10 cellular contexts compared by ENCODE assay signal in genomic region chr2:42829556-42830510, GRCh38.
DNase-seq lines count a peak whose midpoint lies in the region; ATAC-seq lines count a peak whose summit lies in the region.
"Had no signal": no experiment of that assay in that cellular context is flagged by ENCODE, and none has a peak within 500 bp of the region (broad histone marks: within the 10 kb centered on the region; RNA-seq: fewer than 3 reads in every experiment).

No MANE protein-coding gene starts in this region.

- ATAC-seq in HG03469 (IDR thresholded peaks at IDR 0.05; ENCODE audit: unreplicated experiment) (no peak), HG03196 (IDR thresholded peaks at IDR 0.05; ENCODE audit: unreplicated experiment) (no peak), GM18868 (IDR thresholded peaks at IDR 0.05; ENCODE audit: unreplicated experiment) (no peak)

- no peak overlapping the region for H3K4me3 ChIP-seq in skin epidermis
- H3K4me3 ChIP-seq: colonic mucosa, mucosa of descending colon had no signal

- peak overlapping the region in 20 of 21 experiments; percentile 5 to 88 (median 76) for H3K27ac ChIP-seq in skin epidermis
- H3K27ac ChIP-seq: colonic mucosa had no signal

- peak; percentile 50 for DNase-seq in GM03348 (ENCODE audit: low spot score)
- DNase-seq in NCI-H526 (lab: John Stamatoyannopoulos, UW) = peak; percentile 33 to 50
- peak; percentile 18 for DNase-seq in glomerular visceral epithelial cell (ENCODE audit: extremely low spot score)
- DNase-seq in NCI-H1436 treated with DMSO at 0.1 percent for 48 hours (lab: John Stamatoyannopoulos, UW) = no peak
